19 cellular contexts compared by ENCODE assay signal in the genomic region with DNA sequence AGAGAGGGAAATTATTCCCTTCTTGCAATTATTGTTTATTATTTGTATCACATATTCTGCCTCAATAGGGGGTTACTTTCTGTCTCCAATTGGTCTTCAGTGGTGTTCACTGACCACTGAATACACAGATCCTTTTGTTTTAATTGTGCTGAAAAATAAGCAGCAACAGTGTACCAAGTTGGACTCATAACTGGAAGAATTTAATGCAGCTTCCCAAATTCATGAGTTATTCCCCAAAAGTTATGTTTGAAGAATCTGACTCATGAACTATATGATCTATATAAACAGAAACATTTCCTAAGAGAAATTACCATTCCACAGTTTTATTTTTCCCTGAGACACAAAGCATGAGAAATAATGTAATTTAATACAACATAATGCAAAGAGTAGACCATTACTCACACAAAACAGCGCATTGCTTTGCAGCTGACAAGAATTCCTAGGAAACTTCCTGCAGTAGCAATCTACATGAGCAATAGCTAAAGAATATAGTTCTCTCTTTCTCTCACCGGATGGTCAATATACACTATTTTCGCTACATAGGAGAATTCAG.
"Had no signal": no experiment of that assay in that cellular context is flagged by ENCODE, and none has a peak within 500 bp of the region (broad histone marks: within the 10 kb centered on the region; RNA-seq: fewer than 3 reads in every experiment).

No MANE protein-coding gene starts in this region.

- H3K36me3 Mint-ChIP-seq: activated naive CD8-positive, alpha-beta T cell treated with anti-CD3 and anti-CD28 coated beads, Interleukin-2, amount 10 ng/mL, durations not matched to agents 7 days and 5 days; stimulated activated effector memory CD8-positive, alpha-beta T cell treated with anti-CD3 and anti-CD28 coated beads, Interleukin-12 subunit alpha, Interleukin-12 subunit beta, amount 100 ng/mL, for 72 hours had no signal

- H3K9me3 ChIP-seq: body of pancreas, esophagus squamous epithelium, gastrocnemius medialis, right atrium auricular region, tibial artery, uterus had no signal

- H3K9me3 Mint-ChIP-seq: activated CD4-positive, alpha-beta memory T cell treated with anti-CD3 and anti-CD28 coated beads, Interleukin-2, amount 10 ng/mL, durations not matched to agents 7 days and 5 days; activated naive CD8-positive, alpha-beta T cell treated with anti-CD3 and anti-CD28 coated beads, Interleukin-2, amount 10 ng/mL, durations not matched to agents 7 days and 5 days; neural crest cell; stimulated activated effector memory CD8-positive, alpha-beta T cell treated with anti-CD3 and anti-CD28 coated beads, Interleukin-12 subunit alpha, Interleukin-12 subunit beta, amount 100 ng/mL, for 72 hours had no signal

- DNase-seq: activated CD4-positive, alpha-beta memory T cell treated with anti-CD3 and anti-CD28 coated beads, Interleukin-2, amount 10 ng/mL, durations not matched to agents 7 days and 5 days; activated CD4-positive, alpha-beta T cell treated with anti-CD3 and anti-CD28 coated beads for 36 hours; activated gamma-delta T cell treated with Interleukin-2 at 50 U/mL for 16 hours; activated naive CD8-positive, alpha-beta T cell treated with anti-CD3 and anti-CD28 coated beads, Interleukin-2, amount 10 ng/mL, durations not matched to agents 7 days and 5 days; activated T-cell treated with anti-CD3 and anti-CD28 coated beads, Interleukin-2, amount 50 U/mL, for 48 hours; body of pancreas; cerebellar nuclear complex; dorsolateral prefrontal cortex; esophagus squamous epithelium; gastrocnemius medialis; left ventricle myocardium superior; T-helper 9 cell; tibial artery; uterus had no signal

- H3K27ac ChIP-seq: body of pancreas, dorsolateral prefrontal cortex, esophagus squamous epithelium, gastrocnemius medialis, right atrium auricular region, tibial artery, uterus, VCaP had no signal

- H3K36me3 ChIP-seq: esophagus squamous epithelium, gastrocnemius medialis, right atrium auricular region, tibial artery, uterus had no signal

- H3K4me1 ChIP-seq: body of pancreas, esophagus squamous epithelium, gastrocnemius medialis, right atrium auricular region, tibial artery, uterus had no signal

- H3K27me3 ChIP-seq: body of pancreas, esophagus squamous epithelium, gastrocnemius medialis, right atrium auricular region, tibial artery, uterus had no signal

- ATAC-seq: activated CD4-positive, alpha-beta T cell treated with anti-CD3 and anti-CD28 coated beads for 36 hours; body of pancreas; gastrocnemius medialis; left ventricle myocardium superior; stimulated activated effector memory CD8-positive, alpha-beta T cell treated with anti-CD3 and anti-CD28 coated beads, Interleukin-12 subunit alpha, Interleukin-12 subunit beta, amount 100 ng/mL, for 72 hours had no signal

- H3K4me2 ChIP-seq: smooth muscle cell had no signal

- H3K27ac Mint-ChIP-seq: activated CD4-positive, alpha-beta memory T cell treated with anti-CD3 and anti-CD28 coated beads, Interleukin-2, amount 10 ng/mL, durations not matched to agents 7 days and 5 days; activated CD4-positive, alpha-beta T cell treated with anti-CD3 and anti-CD28 coated beads for 36 hours; activated naive CD8-positive, alpha-beta T cell treated with anti-CD3 and anti-CD28 coated beads, Interleukin-2, amount 10 ng/mL, durations not matched to agents 7 days and 5 days; stimulated activated effector memory CD8-positive, alpha-beta T cell treated with anti-CD3 and anti-CD28 coated beads, Interleukin-12 subunit alpha, Interleukin-12 subunit beta, amount 100 ng/mL, for 72 hours had no signal

- H3K4me3 ChIP-seq: body of pancreas, dorsolateral prefrontal cortex, esophagus squamous epithelium, gastrocnemius medialis, right atrium auricular region, smooth muscle cell, tibial artery, uterus had no signal
